In the genomic region with DNA sequence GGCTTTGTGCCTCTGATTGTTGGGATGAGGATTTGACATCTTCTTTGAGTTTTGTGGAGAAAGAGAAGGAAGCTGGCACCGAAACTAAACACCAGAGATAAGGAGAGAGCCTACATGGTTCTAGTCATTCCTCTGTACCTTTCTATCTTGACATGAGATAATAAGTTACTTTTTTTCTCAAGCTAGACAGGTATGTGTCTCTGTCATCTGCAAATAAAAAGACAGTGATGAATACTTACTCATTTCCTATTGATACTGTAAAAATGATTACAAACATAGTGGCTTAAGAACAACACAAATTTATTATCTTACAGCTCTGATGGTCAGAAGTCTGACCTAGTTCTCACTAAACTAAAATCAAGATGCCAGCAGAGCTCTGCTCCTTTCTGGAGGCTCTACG, we compare ENCODE assay signal across 28 cellular contexts.
"Had no signal": no experiment of that assay in that cellular context is flagged by ENCODE, and none has a peak within 500 bp of the region (broad histone marks: within the 10 kb centered on the region; RNA-seq: fewer than 3 reads in every experiment).

No MANE protein-coding gene starts in this region.

- H3K27ac Mint-ChIP-seq: natural killer cell; nephron; neural progenitor cell; progenitor cell of endocrine pancreas; stimulated activated effector memory CD8-positive, alpha-beta T cell treated with anti-CD3 and anti-CD28 coated beads, Interleukin-12 subunit alpha, Interleukin-12 subunit beta, amount 100 ng/mL, for 72 hours; stimulated activated naive B cell treated with anti-CD40 and anti-IgM and Interleukin-4, amounts not matched to agents 10 μg/mL and 1 μg/mL and 100 μg/mL, for 72 hours; stimulated activated naive CD8-positive, alpha-beta T cell treated with anti-CD3 and anti-CD28 coated beads, Interleukin-15, Interleukin-2, amounts not matched to agents 100 ng/mL and 50 ng/mL, for 24 hours; type B pancreatic cell had no signal

- H3K9me3 ChIP-seq: ovary, psoas muscle, right lobe of liver, sigmoid colon, thoracic aorta, thyroid gland, upper lobe of right lung, uterus had no signal

- H3K27ac ChIP-seq: neural progenitor cell, ovary, parathyroid adenoma, psoas muscle, right lobe of liver, sigmoid colon, stomach, thoracic aorta, thyroid gland, tibial nerve, upper lobe of right lung, uterus had no signal

- H3K4me3 Mint-ChIP-seq: natural killer cell; nephron; neural progenitor cell; stimulated activated effector memory CD8-positive, alpha-beta T cell treated with anti-CD3 and anti-CD28 coated beads, Interleukin-12 subunit alpha, Interleukin-12 subunit beta, amount 100 ng/mL, for 72 hours; stimulated activated naive B cell treated with anti-CD40 and anti-IgM and Interleukin-4, amounts not matched to agents 10 μg/mL and 1 μg/mL and 100 μg/mL, for 72 hours; stimulated activated naive CD8-positive, alpha-beta T cell treated with anti-CD3 and anti-CD28 coated beads, Interleukin-15, Interleukin-2, amounts not matched to agents 100 ng/mL and 50 ng/mL, for 24 hours; type B pancreatic cell had no signal

- H3K4me1 Mint-ChIP-seq: natural killer cell; nephron; neural progenitor cell; stimulated activated effector memory CD8-positive, alpha-beta T cell treated with anti-CD3 and anti-CD28 coated beads, Interleukin-12 subunit alpha, Interleukin-12 subunit beta, amount 100 ng/mL, for 72 hours; stimulated activated naive B cell treated with anti-CD40 and anti-IgM and Interleukin-4, amounts not matched to agents 10 μg/mL and 1 μg/mL and 100 μg/mL, for 72 hours had no signal

- H3K4me2 ChIP-seq: neural progenitor cell had no signal

- DNase-seq: natural killer cell; occipital lobe; ovary; posterior cingulate gyrus; psoas muscle; right lobe of liver; sigmoid colon; small intestine; stimulated activated CD4-positive, alpha-beta T cell treated with anti-CD3 and anti-CD28 coated beads, Interleukin-15, amount 100 ng/mL, for 24 hours; stimulated activated CD4-positive, alpha-beta T cell treated with anti-CD3 and anti-CD28 coated beads, Interleukin-2, amount 100 ng/mL, for 24 hours; stimulated activated CD4-positive, alpha-beta T cell treated with anti-CD3 and anti-CD28 coated beads, Interleukin-2, amount 100 ng/mL, for 48 hours; stimulated activated CD4-positive, alpha-beta T cell treated with anti-CD3 and anti-CD28 coated beads, Interleukin-4, amount 100 ng/mL, for 24 hours; stimulated activated naive B cell treated with anti-CD40 and anti-IgM and Interleukin-4, amounts not matched to agents 10 μg/mL and 1 μg/mL and 100 μg/mL, for 72 hours; stimulated activated naive CD4-positive, alpha-beta T cell treated with Interleukin-2 at 50 U/mL for 16 hours; stomach; thyroid gland; upper lobe of right lung; uterus had no signal

- H3K36me3 ChIP-seq: neural progenitor cell, ovary, right lobe of liver, sigmoid colon, stomach, thoracic aorta, thyroid gland, tibial nerve, upper lobe of right lung, uterus had no signal

- H3K9ac ChIP-seq: neural progenitor cell, parathyroid adenoma had no signal

- H3K27me3 Mint-ChIP-seq: progenitor cell of endocrine pancreas; stimulated activated naive B cell treated with anti-CD40 and anti-IgM and Interleukin-4, amounts not matched to agents 10 μg/mL and 1 μg/mL and 100 μg/mL, for 72 hours; stimulated activated naive CD8-positive, alpha-beta T cell treated with anti-CD3 and anti-CD28 coated beads, Interleukin-15, Interleukin-2, amounts not matched to agents 100 ng/mL and 50 ng/mL, for 24 hours; type B pancreatic cell had no signal

- H3K79me2 ChIP-seq: parathyroid adenoma had no signal

- H3K4me3 ChIP-seq: neural progenitor cell, ovary, psoas muscle, right lobe of liver, sigmoid colon, stomach, thoracic aorta, thyroid gland, tibial nerve, upper lobe of right lung, uterus had no signal

- H3K36me3 Mint-ChIP-seq: stimulated activated effector memory CD8-positive, alpha-beta T cell treated with anti-CD3 and anti-CD28 coated beads, Interleukin-12 subunit alpha, Interleukin-12 subunit beta, amount 100 ng/mL, for 72 hours; stimulated activated naive B cell treated with anti-CD40 and anti-IgM and Interleukin-4, amounts not matched to agents 10 μg/mL and 1 μg/mL and 100 μg/mL, for 72 hours had no signal

- H3K4me1 ChIP-seq: neural progenitor cell, parathyroid adenoma, psoas muscle, right lobe of liver, stomach, thyroid gland, tibial nerve, upper lobe of right lung, uterus had no signal

- H3K27me3 ChIP-seq: neural progenitor cell, ovary, right lobe of liver, sigmoid colon, stomach, thyroid gland, tibial nerve, upper lobe of right lung, uterus had no signal

- H2AFZ ChIP-seq: neural progenitor cell, parathyroid adenoma had no signal

- ATAC-seq: natural killer cell; psoas muscle; right cardiac atrium; right lobe of liver; stimulated activated effector memory CD8-positive, alpha-beta T cell treated with anti-CD3 and anti-CD28 coated beads, Interleukin-12 subunit alpha, Interleukin-12 subunit beta, amount 100 ng/mL, for 72 hours; stimulated activated naive B cell treated with anti-CD40 and anti-IgM and Interleukin-4, amounts not matched to agents 10 μg/mL and 1 μg/mL and 100 μg/mL, for 72 hours; upper lobe of right lung had no signal
